ENCODE assay signal across 25 cellular contexts in genomic region chr22:37010976-37011375, GRCh38.
"Had no signal": no experiment of that assay in that cellular context is flagged by ENCODE, and none has a peak within 500 bp of the region (broad histone marks: within the 10 kb centered on the region; RNA-seq: fewer than 3 reads in every experiment).

No MANE protein-coding gene starts in this region.

- FAIRE-seq: TTC549 had no signal

- H3K4me3 ChIP-seq: breast epithelium, PC-9 had no signal

- H3K27ac ChIP-seq: breast epithelium, PC-9 had no signal

- DNase-seq: activated B cell treated with CpG ODN at 0.5 μM for 24 hours; activated CD4-positive, alpha-beta T cell treated with anti-CD3 and anti-CD28 coated beads for 1 hour; activated CD4-positive, alpha-beta T cell treated with anti-CD3 and anti-CD28 coated beads, Interleukin-2, amount 10 ng/mL, durations not matched to agents 24 days and 14 days; activated CD4-positive, alpha-beta T cell treated with anti-CD3 and anti-CD28 coated beads, Interleukin-2, amount 50 U/mL, for 48 hours; activated CD8-positive, alpha-beta memory T cell treated with anti-CD3 and anti-CD28 coated beads, Interleukin-2, amount 10 ng/mL, durations not matched to agents 7 days and 5 days; activated effector memory CD4-positive, alpha-beta T cell treated with anti-CD3 and anti-CD28 coated beads, Interleukin-2, amount 50 U/mL, for 16 hours; activated naive CD4-positive, alpha-beta T cell treated with Interleukin-2 at 50 U/mL for 16 hours; activated T-cell treated with anti-CD3 and anti-CD28 coated beads, Interleukin-2, amount 50 U/mL, for 24 hours; Karpas-422; MM.1S; NCI-H1105; NCI-H1930; NCI-H2171; NCI-H2227 treated with DMSO at 0.1 percent for 48 hours; NCI-H446 treated with DMSO at 0.1 percent for 48 hours; NCI-H524 treated with DMSO at 0.1 percent for 48 hours; NCI-H748 treated with DMSO at 0.1 percent for 48 hours; PC-9; SIG-M5; T-helper 17 cell; T-helper 9 cell had no signal

- H3K36me3 Mint-ChIP-seq: activated CD8-positive, alpha-beta memory T cell treated with anti-CD3 and anti-CD28 coated beads, Interleukin-2, amount 10 ng/mL, durations not matched to agents 7 days and 5 days; activated naive CD4-positive, alpha-beta T cell treated with anti-CD3 and anti-CD28 coated beads, Interleukin-2, amount 50 U/mL, for 72 hours had no signal

- H3K9me3 ChIP-seq: breast epithelium had no signal

- H3K4me1 Mint-ChIP-seq: activated B cell treated with CpG ODN at 0.5 μM for 24 hours; activated CD8-positive, alpha-beta memory T cell treated with anti-CD3 and anti-CD28 coated beads, Interleukin-2, amount 10 ng/mL, durations not matched to agents 7 days and 5 days had no signal

- H3K4me2 ChIP-seq: PC-9 had no signal

- H3K36me3 ChIP-seq: breast epithelium had no signal

- H3K4me1 ChIP-seq: breast epithelium had no signal

- H3K27ac Mint-ChIP-seq: activated B cell treated with CpG ODN at 0.5 μM for 24 hours; activated CD4-positive, alpha-beta T cell treated with anti-CD3 and anti-CD28 coated beads, Interleukin-2, amount 10 ng/mL, durations not matched to agents 24 days and 14 days; activated CD8-positive, alpha-beta memory T cell treated with anti-CD3 and anti-CD28 coated beads, Interleukin-2, amount 10 ng/mL, durations not matched to agents 7 days and 5 days; activated naive CD4-positive, alpha-beta T cell treated with anti-CD3 and anti-CD28 coated beads, Interleukin-2, amount 50 U/mL, for 72 hours; activated T-cell treated with anti-CD3 and anti-CD28 coated beads, Interleukin-2, amount 50 U/mL, for 24 hours; activated T-helper 1 cell treated with anti-CD3 and anti-CD28 coated beads, Interleukin-12 subunit alpha, Interleukin-12 subunit beta, Interleukin-2, Interleukin-4 antibody, amounts not matched to agents 30 ng/mL and 10 ng/mL and 1 ng/mL, durations not matched to agents 14 hours and 24 hours and 36 hours; T-helper 17 cell had no signal

- H3K4me3 Mint-ChIP-seq: activated B cell treated with CpG ODN at 0.5 μM for 24 hours; activated CD4-positive, alpha-beta T cell treated with anti-CD3 and anti-CD28 coated beads, Interleukin-2, amount 10 ng/mL, durations not matched to agents 24 days and 14 days; activated CD8-positive, alpha-beta memory T cell treated with anti-CD3 and anti-CD28 coated beads, Interleukin-2, amount 10 ng/mL, durations not matched to agents 7 days and 5 days; activated T-cell treated with anti-CD3 and anti-CD28 coated beads, Interleukin-2, amount 50 U/mL, for 24 hours; activated T-helper 1 cell treated with anti-CD3 and anti-CD28 coated beads, Interleukin-12 subunit alpha, Interleukin-12 subunit beta, Interleukin-2, Interleukin-4 antibody, amounts not matched to agents 30 ng/mL and 10 ng/mL and 1 ng/mL, durations not matched to agents 14 hours and 24 hours and 36 hours; T-helper 17 cell had no signal

- H3K9me3 Mint-ChIP-seq: activated B cell treated with CpG ODN at 0.5 μM for 24 hours; activated CD4-positive, alpha-beta T cell treated with anti-CD3 and anti-CD28 coated beads, Interleukin-2, amount 10 ng/mL, durations not matched to agents 24 days and 14 days; activated naive CD4-positive, alpha-beta T cell treated with anti-CD3 and anti-CD28 coated beads, Interleukin-2, amount 50 U/mL, for 72 hours; activated T-cell treated with anti-CD3 and anti-CD28 coated beads, Interleukin-2, amount 50 U/mL, for 24 hours; activated T-helper 1 cell treated with anti-CD3 and anti-CD28 coated beads, Interleukin-12 subunit alpha, Interleukin-12 subunit beta, Interleukin-2, Interleukin-4 antibody, amounts not matched to agents 30 ng/mL and 10 ng/mL and 1 ng/mL, durations not matched to agents 14 hours and 24 hours and 36 hours had no signal

- ATAC-seq: activated CD8-positive, alpha-beta memory T cell treated with anti-CD3 and anti-CD28 coated beads, Interleukin-2, amount 10 ng/mL, durations not matched to agents 7 days and 5 days; activated naive CD4-positive, alpha-beta T cell treated with anti-CD3 and anti-CD28 coated beads, Interleukin-2, amount 50 U/mL, for 72 hours; T-helper 17 cell had no signal

- H3K27me3 ChIP-seq: breast epithelium had no signal

- H2AFZ ChIP-seq: PC-9 had no signal
